In the genomic region with DNA sequence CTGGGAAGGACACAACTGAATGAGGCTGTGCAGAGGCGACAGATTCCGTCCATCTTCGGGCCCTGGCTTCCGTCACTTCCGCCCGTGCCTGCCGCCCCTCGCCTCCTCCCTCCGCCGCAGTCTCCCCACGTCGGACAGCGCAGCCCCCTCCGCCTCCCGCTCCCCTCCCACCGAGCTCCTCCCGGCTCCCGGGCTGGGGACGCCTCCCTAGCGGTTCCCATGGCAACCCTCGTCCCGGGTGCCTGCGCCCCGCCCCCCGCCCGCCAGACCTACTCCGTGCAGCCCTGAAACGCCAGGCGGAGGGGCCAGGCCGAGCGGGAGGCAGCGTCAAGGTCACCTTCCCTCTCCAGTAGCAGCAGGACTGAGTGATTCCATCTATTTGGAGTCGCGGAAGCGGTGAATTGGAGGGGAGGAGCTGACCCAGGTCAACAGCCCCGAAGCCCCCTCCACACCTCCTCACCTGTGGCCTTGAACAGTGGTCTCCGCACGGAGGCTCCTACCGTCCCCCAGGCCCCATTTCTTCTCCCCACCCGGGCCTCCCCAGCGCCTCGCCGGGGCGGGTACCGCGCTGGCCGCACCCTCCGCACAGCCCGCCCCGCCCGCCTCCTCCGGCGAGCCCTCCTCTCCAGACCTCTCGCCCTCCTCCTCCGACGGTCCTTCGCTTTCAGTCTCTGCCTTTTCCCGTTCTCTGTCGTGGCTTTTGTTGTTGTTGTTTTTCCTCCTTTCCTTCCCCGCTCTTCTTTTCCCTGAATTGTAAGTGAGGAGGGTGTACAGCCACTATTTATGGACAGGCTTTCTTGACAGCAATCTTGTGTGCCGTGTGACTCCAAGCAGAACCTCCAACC, we compare ENCODE assay signal across 1 cellular context.
TF ChIP-seq lines count a peak whose summit lies in the region.

No MANE protein-coding gene starts in this region.

TF ChIP-seq in HepG2, 621 proteins besides CTCF, POLR2A, EP300 and RAD21 (continued from another document and continues in another):
- TF ChIP-seq, protein P1, sequence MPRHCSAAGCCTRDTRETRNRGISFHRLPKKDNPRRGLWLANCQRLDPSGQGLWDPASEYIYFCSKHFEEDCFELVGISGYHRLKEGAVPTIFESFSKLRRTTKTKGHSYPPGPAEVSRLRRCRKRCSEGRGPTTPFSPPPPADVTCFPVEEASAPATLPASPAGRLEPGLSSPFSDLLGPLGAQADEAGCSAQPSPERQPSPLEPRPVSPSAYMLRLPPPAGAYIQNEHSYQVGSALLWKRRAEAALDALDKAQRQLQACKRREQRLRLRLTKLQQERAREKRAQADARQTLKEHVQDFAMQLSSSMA (CRISPR knock-in tag; IDR thresholded peaks at IDR 0.05) = no peak
- TF ChIP-seq ZNF3 (CRISPR knock-in tag; IDR thresholded peaks at IDR 0.05) = peak; percentile 15; the same call in 1 of the 2 replicates
- TF ChIP-seq HES4 (CRISPR knock-in tag; IDR thresholded peaks at IDR 0.05; ENCODE audit: borderline replicate concordance) = no peak; the same call in 1 of the 2 replicates
- no peak for TF ChIP-seq ZNF570 (CRISPR knock-in tag; IDR thresholded peaks at IDR 0.05; ENCODE audit: borderline replicate concordance)
- no peak for TF ChIP-seq GPN1 (CRISPR knock-in tag; IDR thresholded peaks at IDR 0.05; ENCODE audit: borderline replicate concordance)
- TF ChIP-seq, protein P2, sequence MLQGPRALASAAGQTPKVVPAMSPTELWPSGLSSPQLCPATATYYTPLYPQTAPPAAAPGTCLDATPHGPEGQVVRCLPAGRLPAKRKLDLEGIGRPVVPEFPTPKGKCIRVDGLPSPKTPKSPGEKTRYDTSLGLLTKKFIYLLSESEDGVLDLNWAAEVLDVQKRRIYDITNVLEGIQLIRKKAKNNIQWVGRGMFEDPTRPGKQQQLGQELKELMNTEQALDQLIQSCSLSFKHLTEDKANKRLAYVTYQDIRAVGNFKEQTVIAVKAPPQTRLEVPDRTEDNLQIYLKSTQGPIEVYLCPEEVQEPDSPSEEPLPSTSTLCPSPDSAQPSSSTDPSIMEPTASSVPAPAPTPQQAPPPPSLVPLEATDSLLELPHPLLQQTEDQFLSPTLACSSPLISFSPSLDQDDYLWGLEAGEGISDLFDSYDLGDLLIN (CRISPR knock-in tag; IDR thresholded peaks at IDR 0.05; ENCODE audit: borderline replicate concordance) = peak; percentile 86; the same call in 1 of the 2 replicates
- TF ChIP-seq MED8 (CRISPR knock-in tag; IDR thresholded peaks at IDR 0.05; ENCODE audit: insufficient replicate concordance) = peak; percentile 78
- no peak; the same call in 1 of the 2 replicates for TF ChIP-seq TCF7 (IDR thresholded peaks at IDR 0.05; ENCODE audit: low read depth)
- TF ChIP-seq ISL2 (CRISPR knock-in tag; IDR thresholded peaks at IDR 0.05) = peak; percentile 94
- peak; percentile 73 for TF ChIP-seq KMT2B (CRISPR knock-in tag; IDR thresholded peaks at IDR 0.05)
- TF ChIP-seq, protein P3, sequence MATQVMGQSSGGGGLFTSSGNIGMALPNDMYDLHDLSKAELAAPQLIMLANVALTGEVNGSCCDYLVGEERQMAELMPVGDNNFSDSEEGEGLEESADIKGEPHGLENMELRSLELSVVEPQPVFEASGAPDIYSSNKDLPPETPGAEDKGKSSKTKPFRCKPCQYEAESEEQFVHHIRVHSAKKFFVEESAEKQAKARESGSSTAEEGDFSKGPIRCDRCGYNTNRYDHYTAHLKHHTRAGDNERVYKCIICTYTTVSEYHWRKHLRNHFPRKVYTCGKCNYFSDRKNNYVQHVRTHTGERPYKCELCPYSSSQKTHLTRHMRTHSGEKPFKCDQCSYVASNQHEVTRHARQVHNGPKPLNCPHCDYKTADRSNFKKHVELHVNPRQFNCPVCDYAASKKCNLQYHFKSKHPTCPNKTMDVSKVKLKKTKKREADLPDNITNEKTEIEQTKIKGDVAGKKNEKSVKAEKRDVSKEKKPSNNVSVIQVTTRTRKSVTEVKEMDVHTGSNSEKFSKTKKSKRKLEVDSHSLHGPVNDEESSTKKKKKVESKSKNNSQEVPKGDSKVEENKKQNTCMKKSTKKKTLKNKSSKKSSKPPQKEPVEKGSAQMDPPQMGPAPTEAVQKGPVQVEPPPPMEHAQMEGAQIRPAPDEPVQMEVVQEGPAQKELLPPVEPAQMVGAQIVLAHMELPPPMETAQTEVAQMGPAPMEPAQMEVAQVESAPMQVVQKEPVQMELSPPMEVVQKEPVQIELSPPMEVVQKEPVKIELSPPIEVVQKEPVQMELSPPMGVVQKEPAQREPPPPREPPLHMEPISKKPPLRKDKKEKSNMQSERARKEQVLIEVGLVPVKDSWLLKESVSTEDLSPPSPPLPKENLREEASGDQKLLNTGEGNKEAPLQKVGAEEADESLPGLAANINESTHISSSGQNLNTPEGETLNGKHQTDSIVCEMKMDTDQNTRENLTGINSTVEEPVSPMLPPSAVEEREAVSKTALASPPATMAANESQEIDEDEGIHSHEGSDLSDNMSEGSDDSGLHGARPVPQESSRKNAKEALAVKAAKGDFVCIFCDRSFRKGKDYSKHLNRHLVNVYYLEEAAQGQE (IDR thresholded peaks at IDR 0.05; ENCODE audit: borderline replicate concordance in 1 of 2, low read depth in 1 of 2, low read length in 2 of 2) = peak in 1 of 2 experiments; percentile 35; a peak in 1 of 4 replicates
- peak; percentile 90 to 92 for TF ChIP-seq NR2F1 (CRISPR knock-in tag; IDR thresholded peaks at IDR 0.05)
- TF ChIP-seq, protein P4, sequence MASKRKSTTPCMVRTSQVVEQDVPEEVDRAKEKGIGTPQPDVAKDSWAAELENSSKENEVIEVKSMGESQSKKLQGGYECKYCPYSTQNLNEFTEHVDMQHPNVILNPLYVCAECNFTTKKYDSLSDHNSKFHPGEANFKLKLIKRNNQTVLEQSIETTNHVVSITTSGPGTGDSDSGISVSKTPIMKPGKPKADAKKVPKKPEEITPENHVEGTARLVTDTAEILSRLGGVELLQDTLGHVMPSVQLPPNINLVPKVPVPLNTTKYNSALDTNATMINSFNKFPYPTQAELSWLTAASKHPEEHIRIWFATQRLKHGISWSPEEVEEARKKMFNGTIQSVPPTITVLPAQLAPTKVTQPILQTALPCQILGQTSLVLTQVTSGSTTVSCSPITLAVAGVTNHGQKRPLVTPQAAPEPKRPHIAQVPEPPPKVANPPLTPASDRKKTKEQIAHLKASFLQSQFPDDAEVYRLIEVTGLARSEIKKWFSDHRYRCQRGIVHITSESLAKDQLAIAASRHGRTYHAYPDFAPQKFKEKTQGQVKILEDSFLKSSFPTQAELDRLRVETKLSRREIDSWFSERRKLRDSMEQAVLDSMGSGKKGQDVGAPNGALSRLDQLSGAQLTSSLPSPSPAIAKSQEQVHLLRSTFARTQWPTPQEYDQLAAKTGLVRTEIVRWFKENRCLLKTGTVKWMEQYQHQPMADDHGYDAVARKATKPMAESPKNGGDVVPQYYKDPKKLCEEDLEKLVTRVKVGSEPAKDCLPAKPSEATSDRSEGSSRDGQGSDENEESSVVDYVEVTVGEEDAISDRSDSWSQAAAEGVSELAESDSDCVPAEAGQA (IDR thresholded peaks at IDR 0.05; ENCODE audit: low read depth) = peak; percentile 67; the same call in 1 of the 2 replicates
- TF ChIP-seq, protein P4 (CRISPR knock-in tag; IDR thresholded peaks at IDR 0.05; ENCODE audit: borderline replicate concordance) = peak; percentile 80; the same call in 1 of the 2 replicates
- TF ChIP-seq SCMH1 (CRISPR knock-in tag; IDR thresholded peaks at IDR 0.05; ENCODE audit: borderline replicate concordance) = no peak
- no peak for TF ChIP-seq FLYWCH1 (CRISPR knock-in tag; IDR thresholded peaks at IDR 0.05)
- TF ChIP-seq ZNF468 (CRISPR knock-in tag; IDR thresholded peaks at IDR 0.05) = no peak
- TF ChIP-seq RXRA (CRISPR knock-in tag; IDR thresholded peaks at IDR 0.05) = peak; percentile 99
- no peak for TF ChIP-seq SIN3B (IDR thresholded peaks at IDR 0.05; ENCODE audit: low read length)
- TF ChIP-seq ZNF224 (CRISPR knock-in tag; IDR thresholded peaks at IDR 0.05) = no peak
- TF ChIP-seq ERF (CRISPR knock-in tag; IDR thresholded peaks at IDR 0.05) = peak; percentile 100
- TF ChIP-seq ZSCAN20 (CRISPR knock-in tag; IDR thresholded peaks at IDR 0.05; ENCODE audit: borderline replicate concordance) = peak; percentile 91; the same call in 1 of the 2 replicates
- peak; percentile 86 for TF ChIP-seq ELF1 (CRISPR knock-in tag; IDR thresholded peaks at IDR 0.05)
- TF ChIP-seq EED (CRISPR knock-in tag; IDR thresholded peaks at IDR 0.05) = peak; percentile 99
- peak; percentile 54 for TF ChIP-seq POGZ (CRISPR knock-in tag; IDR thresholded peaks at IDR 0.05)
- TF ChIP-seq, protein P5, sequence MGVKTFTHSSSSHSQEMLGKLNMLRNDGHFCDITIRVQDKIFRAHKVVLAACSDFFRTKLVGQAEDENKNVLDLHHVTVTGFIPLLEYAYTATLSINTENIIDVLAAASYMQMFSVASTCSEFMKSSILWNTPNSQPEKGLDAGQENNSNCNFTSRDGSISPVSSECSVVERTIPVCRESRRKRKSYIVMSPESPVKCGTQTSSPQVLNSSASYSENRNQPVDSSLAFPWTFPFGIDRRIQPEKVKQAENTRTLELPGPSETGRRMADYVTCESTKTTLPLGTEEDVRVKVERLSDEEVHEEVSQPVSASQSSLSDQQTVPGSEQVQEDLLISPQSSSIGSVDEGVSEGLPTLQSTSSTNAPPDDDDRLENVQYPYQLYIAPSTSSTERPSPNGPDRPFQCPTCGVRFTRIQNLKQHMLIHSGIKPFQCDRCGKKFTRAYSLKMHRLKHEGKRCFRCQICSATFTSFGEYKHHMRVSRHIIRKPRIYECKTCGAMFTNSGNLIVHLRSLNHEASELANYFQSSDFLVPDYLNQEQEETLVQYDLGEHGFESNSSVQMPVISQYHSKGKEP (CRISPR knock-in tag; IDR thresholded peaks at IDR 0.05) = 0 out of 2 replicates have a peak, but pooled peaks have one; percentile 43
- no peak; the same call in 1 of the 2 replicates for TF ChIP-seq PAWR (CRISPR knock-in tag; IDR thresholded peaks at IDR 0.05; ENCODE audit: borderline replicate concordance)
- peak; percentile 97 for TF ChIP-seq RFXAP (CRISPR knock-in tag; IDR thresholded peaks at IDR 0.05; ENCODE audit: borderline replicate concordance)
- TF ChIP-seq, protein P6, sequence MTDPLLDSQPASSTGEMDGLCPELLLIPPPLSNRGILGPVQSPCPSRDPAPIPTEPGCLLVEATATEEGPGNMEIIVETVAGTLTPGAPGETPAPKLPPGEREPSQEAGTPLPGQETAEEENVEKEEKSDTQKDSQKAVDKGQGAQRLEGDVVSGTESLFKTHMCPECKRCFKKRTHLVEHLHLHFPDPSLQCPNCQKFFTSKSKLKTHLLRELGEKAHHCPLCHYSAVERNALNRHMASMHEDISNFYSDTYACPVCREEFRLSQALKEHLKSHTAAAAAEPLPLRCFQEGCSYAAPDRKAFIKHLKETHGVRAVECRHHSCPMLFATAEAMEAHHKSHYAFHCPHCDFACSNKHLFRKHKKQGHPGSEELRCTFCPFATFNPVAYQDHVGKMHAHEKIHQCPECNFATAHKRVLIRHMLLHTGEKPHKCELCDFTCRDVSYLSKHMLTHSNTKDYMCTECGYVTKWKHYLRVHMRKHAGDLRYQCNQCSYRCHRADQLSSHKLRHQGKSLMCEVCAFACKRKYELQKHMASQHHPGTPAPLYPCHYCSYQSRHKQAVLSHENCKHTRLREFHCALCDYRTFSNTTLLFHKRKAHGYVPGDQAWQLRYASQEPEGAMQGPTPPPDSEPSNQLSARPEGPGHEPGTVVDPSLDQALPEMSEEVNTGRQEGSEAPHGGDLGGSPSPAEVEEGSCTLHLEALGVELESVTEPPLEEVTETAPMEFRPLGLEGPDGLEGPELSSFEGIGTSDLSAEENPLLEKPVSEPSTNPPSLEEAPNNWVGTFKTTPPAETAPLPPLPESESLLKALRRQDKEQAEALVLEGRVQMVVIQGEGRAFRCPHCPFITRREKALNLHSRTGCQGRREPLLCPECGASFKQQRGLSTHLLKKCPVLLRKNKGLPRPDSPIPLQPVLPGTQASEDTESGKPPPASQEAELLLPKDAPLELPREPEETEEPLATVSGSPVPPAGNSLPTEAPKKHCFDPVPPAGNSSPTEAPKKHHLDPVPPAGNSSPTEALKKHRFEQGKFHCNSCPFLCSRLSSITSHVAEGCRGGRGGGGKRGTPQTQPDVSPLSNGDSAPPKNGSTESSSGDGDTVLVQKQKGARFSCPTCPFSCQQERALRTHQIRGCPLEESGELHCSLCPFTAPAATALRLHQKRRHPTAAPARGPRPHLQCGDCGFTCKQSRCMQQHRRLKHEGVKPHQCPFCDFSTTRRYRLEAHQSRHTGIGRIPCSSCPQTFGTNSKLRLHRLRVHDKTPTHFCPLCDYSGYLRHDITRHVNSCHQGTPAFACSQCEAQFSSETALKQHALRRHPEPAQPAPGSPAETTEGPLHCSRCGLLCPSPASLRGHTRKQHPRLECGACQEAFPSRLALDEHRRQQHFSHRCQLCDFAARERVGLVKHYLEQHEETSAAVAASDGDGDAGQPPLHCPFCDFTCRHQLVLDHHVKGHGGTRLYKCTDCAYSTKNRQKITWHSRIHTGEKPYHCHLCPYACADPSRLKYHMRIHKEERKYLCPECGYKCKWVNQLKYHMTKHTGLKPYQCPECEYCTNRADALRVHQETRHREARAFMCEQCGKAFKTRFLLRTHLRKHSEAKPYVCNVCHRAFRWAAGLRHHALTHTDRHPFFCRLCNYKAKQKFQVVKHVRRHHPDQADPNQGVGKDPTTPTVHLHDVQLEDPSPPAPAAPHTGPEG (CRISPR knock-in tag; IDR thresholded peaks at IDR 0.05) = peak; percentile 80; the same call in 1 of the 2 replicates
- peak; percentile 88 for TF ChIP-seq THAP11 (CRISPR knock-in tag; IDR thresholded peaks at IDR 0.05)
- no peak for TF ChIP-seq MAFF (IDR thresholded peaks at IDR 0.05; ENCODE audit: low read depth, low read length)
- TF ChIP-seq, protein P7, sequence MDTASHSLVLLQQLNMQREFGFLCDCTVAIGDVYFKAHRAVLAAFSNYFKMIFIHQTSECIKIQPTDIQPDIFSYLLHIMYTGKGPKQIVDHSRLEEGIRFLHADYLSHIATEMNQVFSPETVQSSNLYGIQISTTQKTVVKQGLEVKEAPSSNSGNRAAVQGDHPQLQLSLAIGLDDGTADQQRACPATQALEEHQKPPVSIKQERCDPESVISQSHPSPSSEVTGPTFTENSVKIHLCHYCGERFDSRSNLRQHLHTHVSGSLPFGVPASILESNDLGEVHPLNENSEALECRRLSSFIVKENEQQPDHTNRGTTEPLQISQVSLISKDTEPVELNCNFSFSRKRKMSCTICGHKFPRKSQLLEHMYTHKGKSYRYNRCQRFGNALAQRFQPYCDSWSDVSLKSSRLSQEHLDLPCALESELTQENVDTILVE (CRISPR knock-in tag; IDR thresholded peaks at IDR 0.05) = peak; percentile 100
- 0 out of 2 replicates have a peak, but pooled peaks have one; percentile 83 for TF ChIP-seq TP53 (CRISPR knock-in tag; conservative IDR thresholded peaks at IDR 0.05)
- TF ChIP-seq ZNF292 (CRISPR knock-in tag; IDR thresholded peaks at IDR 0.05; ENCODE audit: borderline replicate concordance, low read depth) = peak; percentile 69; the same call in 1 of the 2 replicates
- peak; percentile 90 for TF ChIP-seq MYC (CRISPR knock-in tag; IDR thresholded peaks at IDR 0.05; ENCODE audit: borderline replicate concordance)
